24 cellular contexts compared by ENCODE assay signal in the genomic region with DNA sequence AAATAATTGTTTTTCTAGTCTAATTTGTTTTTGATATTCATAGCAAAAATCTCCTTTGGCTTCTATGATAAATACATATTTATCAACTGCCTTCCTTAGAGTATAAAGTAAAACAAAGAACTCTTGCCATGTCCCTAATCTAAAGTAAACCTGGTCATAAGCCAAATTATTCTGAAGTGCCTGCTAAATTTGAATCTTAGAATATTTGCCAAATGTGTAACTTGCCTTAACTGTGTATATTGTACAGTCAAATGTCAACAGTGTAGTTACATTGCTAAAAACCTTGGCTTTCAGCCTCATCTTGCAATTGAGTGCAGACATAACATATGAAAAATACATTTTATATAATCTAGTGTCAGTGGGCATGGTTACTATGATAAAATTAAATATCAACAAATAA.
DNase-seq lines count a peak whose midpoint lies in the region; ATAC-seq and TF ChIP-seq lines count a peak whose summit lies in the region.
"Had no signal": no experiment of that assay in that cellular context is flagged by ENCODE, and none has a peak within 500 bp of the region (broad histone marks: within the 10 kb centered on the region; RNA-seq: fewer than 3 reads in every experiment).

No MANE protein-coding gene starts in this region.

- H3K4me3 ChIP-seq in LNCaP clone FGC (ENCODE audit: low read depth, low read length) = no peak overlapping the region
- no peak overlapping the region for H3K4me3 ChIP-seq in lower lobe of right lung
- H3K4me3 ChIP-seq: A549; BLaER1 treated with 17β-estradiol and CSF1 and Interleukin-3, amounts not matched to agents 10 nM and 100 nM; SJSA1 had no signal

- peaks cover 10% of the 10 kb centered on the region for H3K4me1 ChIP-seq in lower lobe of right lung
- H3K4me1 ChIP-seq: A549; BLaER1 treated with 17β-estradiol and CSF1 and Interleukin-3, amounts not matched to agents 10 nM and 100 nM; SJSA1 had no signal

- H3K27ac ChIP-seq in lower lobe of right lung (no peak overlapping the region), RWPE1 (no peak overlapping the region)
- H3K27ac ChIP-seq: A549; BLaER1 treated with 17β-estradiol and CSF1 and Interleukin-3, amounts not matched to agents 10 nM and 100 nM; SJSA1 had no signal

- H3K9me3 ChIP-seq in lower lobe of right lung = peaks cover 5% of the 10 kb centered on the region
- H3K9me3 ChIP-seq: A549, SJSA1 had no signal

- no peak for TF ChIP-seq CTCF in LNCaP clone FGC (IDR thresholded peaks at IDR 0.05; ENCODE audit: control insufficient read depth, extremely low read depth, insufficient read depth)
- TF ChIP-seq CTCF in lower lobe of right lung (IDR thresholded peaks at IDR 0.05) = no peak
- no peak for TF ChIP-seq CTCF in RWPE1 (conservative IDR thresholded peaks at IDR 0.05; ENCODE audit: low read depth)

- H3K9me3 Mint-ChIP-seq in activated T-helper 1 cell treated with anti-CD3 and anti-CD28 coated beads, Interleukin-12 subunit alpha, Interleukin-12 subunit beta, Interleukin-2, Interleukin-4 antibody, amounts not matched to agents 30 ng/mL and 10 ng/mL and 1 ng/mL, durations not matched to agents 14 hours and 24 hours and 36 hours = peaks cover 11% of the 10 kb centered on the region

- no peaks in the 10 kb centered on the region for H3K27me3 ChIP-seq in lower lobe of right lung (ENCODE audit: low read depth)
- H3K27me3 ChIP-seq: BLaER1 treated with 17β-estradiol and CSF1 and Interleukin-3, amounts not matched to agents 10 nM and 100 nM; SJSA1 had no signal

- POLR2A ChIA-PET in RWPE1 (lab: Yijun Ruan, JAX; ENCODE audit: low non-redundant PET) = interaction anchor here (0.7 kb wide), 1 partner anchor 16 kb away, joined by 3 read pairs; no protein-coding TSS in a partner anchor

- CTCF ChIA-PET in RWPE1 (lab: Yijun Ruan, JAX) = no interaction called here

- H3K27ac Mint-ChIP-seq in activated T-helper 1 cell treated with anti-CD3 and anti-CD28 coated beads, Interleukin-12 subunit alpha, Interleukin-12 subunit beta, Interleukin-2, Interleukin-4 antibody, amounts not matched to agents 30 ng/mL and 10 ng/mL and 1 ng/mL, durations not matched to agents 14 hours and 24 hours and 36 hours = no peak overlapping the region
- H3K27ac Mint-ChIP-seq: CD4-positive, alpha-beta memory T cell had no signal

- H3K36me3 ChIP-seq in lower lobe of right lung = no peaks in the 10 kb centered on the region
- H3K36me3 ChIP-seq: BLaER1 treated with 17β-estradiol and CSF1 and Interleukin-3, amounts not matched to agents 10 nM and 100 nM; SJSA1 had no signal

- ATAC-seq in Right ventricle myocardium inferior = peak; percentile 23
- peak; percentile 11 to 64 for ATAC-seq in lower lobe of right lung
- no peak for ATAC-seq in HG02870 (IDR thresholded peaks at IDR 0.05; ENCODE audit: unreplicated experiment)
- ATAC-seq: A549, HCT116, Panc1 had no signal

- H3K36me3 Mint-ChIP-seq in activated T-helper 1 cell treated with anti-CD3 and anti-CD28 coated beads, Interleukin-12 subunit alpha, Interleukin-12 subunit beta, Interleukin-2, Interleukin-4 antibody, amounts not matched to agents 30 ng/mL and 10 ng/mL and 1 ng/mL, durations not matched to agents 14 hours and 24 hours and 36 hours (ENCODE audit: low read depth) = no peaks in the 10 kb centered on the region
- H3K36me3 Mint-ChIP-seq: CD4-positive, alpha-beta memory T cell had no signal

- no peak for DNase-seq in Right ventricle myocardium inferior (ENCODE audit: missing footprints)
- DNase-seq in cardiac septum (ENCODE audit: low spot score) = no peak
- peak; percentile 96 for DNase-seq in LNCaP clone FGC (ENCODE audit: low read depth)
- DNase-seq in fibroblast of peridontal ligament (ENCODE audit: extremely low read depth) = peak; percentile 33
- DNase-seq in lower lobe of right lung = no peak
- DNase-seq in activated T-helper 1 cell treated with anti-CD3 and anti-CD28 coated beads, Interleukin-12 subunit alpha, Interleukin-12 subunit beta, Interleukin-2, Interleukin-4 antibody, amounts not matched to agents 30 ng/mL and 10 ng/mL and 1 ng/mL, durations not matched to agents 14 hours and 24 hours and 36 hours (ENCODE audit: low spot score) = no peak
- no peak for DNase-seq in RWPE1 (ENCODE audit: low spot score)
- DNase-seq: AML-193; CD4-positive, alpha-beta memory T cell; COR-L47; EL; GDM1; GOT3; Karpas-422; NCI-H1105 treated with DMSO at 0.1 percent for 48 hours; NCI-H1694; NCI-H2029 treated with DMSO at 0.1 percent for 48 hours; NCI-H526 treated with DMSO at 0.1 percent for 48 hours had no signal

- no peak overlapping the region for H3K4me3 Mint-ChIP-seq in activated T-helper 1 cell treated with anti-CD3 and anti-CD28 coated beads, Interleukin-12 subunit alpha, Interleukin-12 subunit beta, Interleukin-2, Interleukin-4 antibody, amounts not matched to agents 30 ng/mL and 10 ng/mL and 1 ng/mL, durations not matched to agents 14 hours and 24 hours and 36 hours
- H3K4me3 Mint-ChIP-seq: CD4-positive, alpha-beta memory T cell had no signal

- no peaks in the 10 kb centered on the region for H3K27me3 Mint-ChIP-seq in activated T-helper 1 cell treated with anti-CD3 and anti-CD28 coated beads, Interleukin-12 subunit alpha, Interleukin-12 subunit beta, Interleukin-2, Interleukin-4 antibody, amounts not matched to agents 30 ng/mL and 10 ng/mL and 1 ng/mL, durations not matched to agents 14 hours and 24 hours and 36 hours (ENCODE audit: insufficient read depth)
- H3K27me3 Mint-ChIP-seq: CD4-positive, alpha-beta memory T cell had no signal

- no peaks in the 10 kb centered on the region for H3K4me1 Mint-ChIP-seq in activated T-helper 1 cell treated with anti-CD3 and anti-CD28 coated beads, Interleukin-12 subunit alpha, Interleukin-12 subunit beta, Interleukin-2, Interleukin-4 antibody, amounts not matched to agents 30 ng/mL and 10 ng/mL and 1 ng/mL, durations not matched to agents 14 hours and 24 hours and 36 hours (ENCODE audit: low read depth)
- H3K4me1 Mint-ChIP-seq: CD4-positive, alpha-beta memory T cell had no signal

- intact Hi-C loops in Right ventricle myocardium inferior (cut with DNase I) = loop anchor here (5.0 kb wide), 1 partner anchor 178 kb away; no protein-coding TSS in a partner anchor
- intact Hi-C loops in cardiac septum (cut with DNase I) = no loop called here
- intact Hi-C loops in lower lobe of right lung (cut with DNase I) = no loop called here
- intact Hi-C loops in activated T-helper 1 cell treated with anti-CD3 and anti-CD28 coated beads, Interleukin-12 subunit alpha, Interleukin-12 subunit beta, Interleukin-2, Interleukin-4 antibody, amounts not matched to agents 30 ng/mL and 10 ng/mL and 1 ng/mL, durations not matched to agents 14 hours and 24 hours and 36 hours (cut with micrococcal nuclease) = no loop called here

Comparison
In these comparisons a context has a peak if more than half of its experiments do, and no peak if none do; other contexts are left out.
1. DNase-seq: peak in LNCaP clone FGC (single experiment) and fibroblast of peridontal ligament (single experiment); none in Right ventricle myocardium inferior (single experiment), cardiac septum (single experiment), lower lobe of right lung (single experiment), activated T-helper 1 cell treated with anti-CD3 and anti-CD28 coated beads, Interleukin-12 subunit alpha, Interleukin-12 subunit beta, Interleukin-2, Interleukin-4 antibody, amounts not matched to agents 30 ng/mL and 10 ng/mL and 1 ng/mL, durations not matched to agents 14 hours and 24 hours and 36 hours (single experiment) and RWPE1 (single experiment).